ENCODE assay signal across 1 cellular context in the genomic region with DNA sequence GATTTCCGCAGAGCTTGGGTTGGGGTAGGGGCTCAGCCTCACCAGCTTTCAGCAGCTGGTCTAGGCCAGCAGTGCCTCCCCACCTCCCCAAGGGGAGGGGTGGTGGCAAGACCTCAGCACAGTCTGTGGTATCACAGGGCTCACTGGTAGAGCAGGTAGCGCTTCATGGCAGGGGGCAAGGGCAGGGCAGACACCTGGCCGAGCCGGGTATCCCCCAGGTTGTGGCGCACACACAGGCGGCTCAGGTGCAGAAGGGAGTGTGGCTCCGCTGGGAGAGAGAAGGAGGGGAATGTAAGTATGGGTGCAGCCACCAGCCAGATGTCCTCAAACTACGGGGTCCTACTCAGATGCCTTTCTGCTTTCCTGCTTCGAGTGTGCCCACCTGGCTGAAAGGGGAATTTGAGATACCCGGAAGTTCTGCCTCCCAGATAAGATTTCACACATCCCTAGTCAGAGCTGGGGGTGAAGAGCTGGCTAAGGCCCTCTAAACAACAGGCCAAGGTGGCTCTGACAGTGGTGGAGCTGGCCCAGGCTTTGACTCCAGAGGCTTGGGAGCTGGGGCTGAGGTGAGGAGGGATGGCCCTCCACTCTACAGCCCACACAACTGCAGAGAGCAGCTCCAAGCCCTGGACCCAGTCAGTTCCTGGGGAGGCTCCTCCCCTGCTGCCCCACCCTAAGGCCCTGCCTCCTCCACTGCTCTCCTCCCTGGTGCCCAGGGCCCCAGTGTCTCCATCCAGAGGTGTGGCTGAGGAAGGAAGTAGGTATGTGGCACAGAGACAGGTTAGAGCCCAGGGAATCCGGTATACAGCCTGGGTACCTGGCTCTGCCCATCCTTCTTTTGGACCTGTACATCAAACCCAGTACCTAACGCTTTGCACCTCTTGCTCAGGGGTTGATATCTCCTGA.
TF ChIP-seq lines count a peak whose summit lies in the region.

No MANE protein-coding gene starts in this region.

TF ChIP-seq in HEK293, 187 proteins besides CTCF, POLR2A, EP300 and RAD21 (continued from another document):
- TF ChIP-seq, protein P1, sequence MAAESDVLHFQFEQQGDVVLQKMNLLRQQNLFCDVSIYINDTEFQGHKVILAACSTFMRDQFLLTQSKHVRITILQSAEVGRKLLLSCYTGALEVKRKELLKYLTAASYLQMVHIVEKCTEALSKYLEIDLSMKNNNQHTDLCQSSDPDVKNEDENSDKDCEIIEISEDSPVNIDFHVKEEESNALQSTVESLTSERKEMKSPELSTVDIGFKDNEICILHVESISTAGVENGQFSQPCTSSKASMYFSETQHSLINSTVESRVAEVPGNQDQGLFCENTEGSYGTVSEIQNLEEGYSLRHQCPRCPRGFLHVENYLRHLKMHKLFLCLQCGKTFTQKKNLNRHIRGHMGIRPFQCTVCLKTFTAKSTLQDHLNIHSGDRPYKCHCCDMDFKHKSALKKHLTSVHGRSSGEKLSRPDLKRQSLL (tag by site-specific recombination; IDR thresholded peaks at IDR 0.05), result no peak
- TF ChIP-seq TRIM28 (IDR thresholded peaks at IDR 0.05; ENCODE audit: borderline replicate concordance, low read length) (no peak), PRDM2 (tag by site-specific recombination; IDR thresholded peaks at IDR 0.05; ENCODE audit: borderline replicate concordance) (peak; percentile 69; the same call in 1 of the 2 replicates), ZNF114 (tag by site-specific recombination; IDR thresholded peaks at IDR 0.05) (no peak), ZNF362 (tag by site-specific recombination; IDR thresholded peaks at IDR 0.05) (no peak), ZFHX2 (tag by site-specific recombination; conservative IDR thresholded peaks at IDR 0.05) (peak; percentile 44), SP3 (tag by site-specific recombination; IDR thresholded peaks at IDR 0.05) (peak; percentile 78), ZBTB20 (tag by site-specific recombination; IDR thresholded peaks at IDR 0.05) (peak; percentile 66), EGR2 (tag by site-specific recombination; IDR thresholded peaks at IDR 0.05; ENCODE audit: low read depth) (peak; percentile 13; the same call in 1 of the 2 replicates), ZFP69B (tag by site-specific recombination; IDR thresholded peaks at IDR 0.05) (peak; percentile 17; the same call in 1 of the 2 replicates), ZNF341 (tag by site-specific recombination; IDR thresholded peaks at IDR 0.05; ENCODE audit: low read depth) (0 out of 2 replicates have a peak, but pooled peaks have one; percentile 21), GLIS1 (tag by site-specific recombination; IDR thresholded peaks at IDR 0.05) (peak; percentile 12; the same call in 1 of the 2 replicates), KLF16 (tag by site-specific recombination; IDR thresholded peaks at IDR 0.05) (0 out of 2 replicates have a peak, but pooled peaks have one; percentile 27), ZNF394 (tag by site-specific recombination; IDR thresholded peaks at IDR 0.05; ENCODE audit: borderline replicate concordance) (no peak), ZBTB17 (tag by site-specific recombination; IDR thresholded peaks at IDR 0.05) (peak; percentile 43; the same call in 1 of the 2 replicates), GLIS2 (tag by site-specific recombination; IDR thresholded peaks at IDR 0.05) (peak; percentile 58), KLF1 (tag by site-specific recombination; IDR thresholded peaks at IDR 0.05) (peak; percentile 52; the same call in 1 of the 2 replicates), IKZF3 (tag by site-specific recombination; IDR thresholded peaks at IDR 0.05) (0 out of 2 replicates have a peak, but pooled peaks have one; percentile 27), ZNF26 (tag by site-specific recombination; IDR thresholded peaks at IDR 0.05) (no peak), ZNF600 (tag by site-specific recombination; IDR thresholded peaks at IDR 0.05) (0 out of 2 replicates have a peak, but pooled peaks have one; percentile 32), ZXDB (tag by site-specific recombination; IDR thresholded peaks at IDR 0.05) (peak; percentile 24; the same call in 1 of the 2 replicates)
- TF ChIP-seq, protein P2, sequence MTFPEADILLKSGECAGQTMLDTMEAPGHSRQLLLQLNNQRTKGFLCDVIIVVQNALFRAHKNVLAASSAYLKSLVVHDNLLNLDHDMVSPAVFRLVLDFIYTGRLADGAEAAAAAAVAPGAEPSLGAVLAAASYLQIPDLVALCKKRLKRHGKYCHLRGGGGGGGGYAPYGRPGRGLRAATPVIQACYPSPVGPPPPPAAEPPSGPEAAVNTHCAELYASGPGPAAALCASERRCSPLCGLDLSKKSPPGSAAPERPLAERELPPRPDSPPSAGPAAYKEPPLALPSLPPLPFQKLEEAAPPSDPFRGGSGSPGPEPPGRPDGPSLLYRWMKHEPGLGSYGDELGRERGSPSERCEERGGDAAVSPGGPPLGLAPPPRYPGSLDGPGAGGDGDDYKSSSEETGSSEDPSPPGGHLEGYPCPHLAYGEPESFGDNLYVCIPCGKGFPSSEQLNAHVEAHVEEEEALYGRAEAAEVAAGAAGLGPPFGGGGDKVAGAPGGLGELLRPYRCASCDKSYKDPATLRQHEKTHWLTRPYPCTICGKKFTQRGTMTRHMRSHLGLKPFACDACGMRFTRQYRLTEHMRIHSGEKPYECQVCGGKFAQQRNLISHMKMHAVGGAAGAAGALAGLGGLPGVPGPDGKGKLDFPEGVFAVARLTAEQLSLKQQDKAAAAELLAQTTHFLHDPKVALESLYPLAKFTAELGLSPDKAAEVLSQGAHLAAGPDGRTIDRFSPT (tag by site-specific recombination; IDR thresholded peaks at IDR 0.05), result peak; percentile 46; the same call in 1 of the 2 replicates
